ENCODE assay signal across 13 cellular contexts in genomic region chr17:6575596-6575988, GRCh38. TPM values are rescaled to one million over a fixed set of nuclear protein-coding genes. Genes with fewer than 3 reads are reported as not detected.
DNase-seq lines count a peak whose midpoint lies in the region; ATAC-seq and TF ChIP-seq lines count a peak whose summit lies in the region.
"Had no signal": no experiment of that assay in that cellular context is flagged by ENCODE, and none has a peak within 500 bp of the region (broad histone marks: within the 10 kb centered on the region; RNA-seq: fewer than 3 reads in every experiment).

No MANE protein-coding gene starts in this region.

- peaks cover 4% of the 10 kb centered on the region for H3K27me3 Mint-ChIP-seq in dendritic cell treated with granulocyte-macrophage colony-stimulating factor and Interleukin-4, amounts not matched to agents 40 ng/mL and 50 ng/mL, for 4 days

- no peak; the same call in 2 of the 3 replicates for ATAC-seq in SK-N-SH treated with all-trans-retinoic acid at 6 μM for 48 hours
- ATAC-seq in sciatic nerve = peak; percentile 10
- no peak for ATAC-seq in PC-3

- intact Hi-C loops in dendritic cell treated with granulocyte-macrophage colony-stimulating factor and Interleukin-4, amounts not matched to agents 40 ng/mL and 50 ng/mL, for 4 days (cut with micrococcal nuclease) = no loop called here
- intact Hi-C loops in sciatic nerve (cut with DNase I) (no loop called here), PC-3 (cut with micrococcal nuclease) (no loop called here)

- H3K36me3 Mint-ChIP-seq in dendritic cell treated with granulocyte-macrophage colony-stimulating factor and Interleukin-4, amounts not matched to agents 40 ng/mL and 50 ng/mL, for 4 days (ENCODE audit: low read depth) = peaks cover 36% of the 10 kb centered on the region

- H3K4me1 Mint-ChIP-seq in dendritic cell treated with granulocyte-macrophage colony-stimulating factor and Interleukin-4, amounts not matched to agents 40 ng/mL and 50 ng/mL, for 4 days (ENCODE audit: low read depth) = peaks cover 51% of the 10 kb centered on the region

- no TSS peak for BruUV-seq in PC-3 (replicated peaks; lab: Mats Ljungman, UMichigan)

- no peaks in the 10 kb centered on the region for H3K27me3 ChIP-seq in SK-N-SH (ENCODE audit: insufficient read depth)
- no peaks in the 10 kb centered on the region for H3K27me3 ChIP-seq in PC-3 (ENCODE audit: low read length)
- H3K27me3 ChIP-seq: testis had no signal

- POLR2A ChIA-PET in SK-N-SH (lab: Yijun Ruan, JAX) (no interaction called here), RWPE1 (lab: Yijun Ruan, JAX; ENCODE audit: low non-redundant PET) (no interaction called here), PC-3 (lab: Charles Lee; ENCODE audit: unreplicated experiment) (no interaction called here)

- H3K27ac ChIP-seq in SK-N-SH (ENCODE audit: low read depth in 2 of 2, low read length in 1 of 2) = no peak overlapping the region
- peak overlapping the region; percentile 51 for H3K27ac ChIP-seq in RWPE1
- H3K27ac ChIP-seq in PC-3 (ENCODE audit: low read length) = no peak overlapping the region
- H3K27ac ChIP-seq: prostate gland, testis had no signal

- H3F3A ChIP-seq in SK-N-SH (replicated peaks; ENCODE audit: insufficient read depth) (no peaks in the 10 kb centered on the region), PC-3 (ENCODE audit: low read length, unreplicated experiment) (no peaks in the 10 kb centered on the region)

- whole genome bisulfite sequencing in SK-N-SH (ENCODE audit: low lambda C conversion rate) = 77% methylated on average over 5 of the region's 5 CpGs

- H3K79me2 ChIP-seq in SK-N-SH (ENCODE audit: insufficient read depth) (no peaks in the 10 kb centered on the region), PC-3 (ENCODE audit: low read length) (no peaks in the 10 kb centered on the region)

- H3K9me3 ChIP-seq in SK-N-SH = no peaks in the 10 kb centered on the region
- no peaks in the 10 kb centered on the region for H3K9me3 ChIP-seq in PC-3 (ENCODE audit: low read length)
- H3K9me3 ChIP-seq: prostate gland, testis had no signal

- H3K4me3 Mint-ChIP-seq in dendritic cell treated with granulocyte-macrophage colony-stimulating factor and Interleukin-4, amounts not matched to agents 40 ng/mL and 50 ng/mL, for 4 days = peak overlapping the region; percentile 49

- H3K4me2 ChIP-seq in SK-N-SH = peak overlapping the region; percentile 37; the same call in 1 of the 2 replicates
- no peak overlapping the region for H3K4me2 ChIP-seq in PC-3 (ENCODE audit: low read length)

- peaks cover 14 to 33% of the 10 kb centered on the region in 2 experiments for H3K36me3 ChIP-seq in SK-N-SH (replicated peaks in 1 of 2; ENCODE audit: control insufficient read depth in 1 of 2, insufficient read depth in 2 of 2, low read length in 1 of 2)
- no peaks in the 10 kb centered on the region for H3K36me3 ChIP-seq in PC-3 (ENCODE audit: low read depth, low read length)
- H3K36me3 ChIP-seq: prostate gland had no signal

- DNase-seq in SK-N-SH = no peak
- no peak for DNase-seq in RWPE1 (ENCODE audit: low spot score)
- DNase-seq in sciatic nerve (ENCODE audit: low spot score) = no peak
- DNase-seq in hypothalamus (lab: John Stamatoyannopoulos, UW) = no peak
- no peak for DNase-seq in PC-3
- no peak for DNase-seq in retina
- DNase-seq: glutamatergic neuron, NCI-H1436, NCI-H69 had no signal

- CTCF ChIA-PET in SK-N-SH (lab: Yijun Ruan, JAX) (interaction anchor here (1.4 to 1.5 kb wide), 2 partner anchors 13 to 18 kb away, joined by 3 to 4 read pairs; no protein-coding TSS in a partner anchor), RWPE1 (lab: Yijun Ruan, JAX) (no interaction called here), PC-3 (lab: Charles Lee) (no interaction called here)

- H2AFZ ChIP-seq in SK-N-SH (ENCODE audit: low read depth) (no peak overlapping the region), PC-3 (ENCODE audit: low read length) (no peak overlapping the region)

- TF ChIP-seq CTCF in SK-N-SH (IDR thresholded peaks at IDR 0.05) (no peak), RWPE1 (conservative IDR thresholded peaks at IDR 0.05; ENCODE audit: low read depth) (no peak), PC-3 (conservative IDR thresholded peaks at IDR 0.05; ENCODE audit: low read depth, low read length) (no peak)

- H4K20me1 ChIP-seq in SK-N-SH (ENCODE audit: insufficient read depth) (no peaks in the 10 kb centered on the region), PC-3 (ENCODE audit: low read length) (no peaks in the 10 kb centered on the region)

- H3K4me3 ChIP-seq in SK-N-SH (ENCODE audit: low read depth in 2 of 2, low read length in 1 of 2) (no peak overlapping the region), PC-3 (ENCODE audit: low read length) (no peak overlapping the region)
- H3K4me3 ChIP-seq: prostate gland, testis had no signal

- no peak for TF ChIP-seq EP300 in SK-N-SH (IDR thresholded peaks at IDR 0.05; ENCODE audit: borderline replicate concordance in 1 of 2, low read depth in 1 of 2, low read length in 1 of 2)

- H3K27ac Mint-ChIP-seq in dendritic cell treated with granulocyte-macrophage colony-stimulating factor and Interleukin-4, amounts not matched to agents 40 ng/mL and 50 ng/mL, for 4 days = peak overlapping the region; percentile 75

- H3K9me3 Mint-ChIP-seq in dendritic cell treated with granulocyte-macrophage colony-stimulating factor and Interleukin-4, amounts not matched to agents 40 ng/mL and 50 ng/mL, for 4 days = peaks cover 11% of the 10 kb centered on the region

- no peak for TF ChIP-seq RAD21 in SK-N-SH (IDR thresholded peaks at IDR 0.05; ENCODE audit: low read length)

- peaks cover 0 to 13% of the 10 kb centered on the region in 2 experiments; a peak in 1 of 4 replicates for H3K4me1 ChIP-seq in SK-N-SH (ENCODE audit: control insufficient read depth in 1 of 2, insufficient read depth in 2 of 2, low read depth in 1 of 2, low read length in 1 of 2)
- H3K4me1 ChIP-seq in PC-3 (ENCODE audit: insufficient read depth, low read length) = no peaks in the 10 kb centered on the region
- H3K4me1 ChIP-seq: prostate gland had no signal

- H3K9ac ChIP-seq in SK-N-SH (no peak overlapping the region), PC-3 (ENCODE audit: low read length) (no peak overlapping the region)

- H3K9me2 ChIP-seq in SK-N-SH (no peaks in the 10 kb centered on the region), PC-3 (replicated peaks; ENCODE audit: low read length) (no peaks in the 10 kb centered on the region)

TF ChIP-seq in SK-N-SH, 30 proteins besides CTCF, POLR2A, EP300 and RAD21:
- TF ChIP-seq JUND (IDR thresholded peaks at IDR 0.05) (no peak), TCF12 (IDR thresholded peaks at IDR 0.05) (no peak), RCOR1 (IDR thresholded peaks at IDR 0.05; ENCODE audit: low read length) (no peak), GABPA (IDR thresholded peaks at IDR 0.05; ENCODE audit: low read depth) (no peak)
- TF ChIP-seq, protein P1, sequence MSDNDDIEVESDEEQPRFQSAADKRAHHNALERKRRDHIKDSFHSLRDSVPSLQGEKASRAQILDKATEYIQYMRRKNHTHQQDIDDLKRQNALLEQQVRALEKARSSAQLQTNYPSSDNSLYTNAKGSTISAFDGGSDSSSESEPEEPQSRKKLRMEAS (IDR thresholded peaks at IDR 0.05; ENCODE audit: low read depth) = no peak

TF ChIP-seq in SK-N-SH treated with all-trans-retinoic acid at 6 μM for 48 hours, 23 proteins besides CTCF, POLR2A, EP300 and RAD21 (continues in another document):
- TF ChIP-seq OSR1 (CRISPR knock-in tag; IDR thresholded peaks at IDR 0.05) (no peak), SNAI2 (CRISPR knock-in tag; IDR thresholded peaks at IDR 0.05) (no peak), ISL1 (CRISPR knock-in tag; IDR thresholded peaks at IDR 0.05) (no peak), CSRNP3 (CRISPR knock-in tag; IDR thresholded peaks at IDR 0.05) (no peak), PPARA (CRISPR knock-in tag; IDR thresholded peaks at IDR 0.05; ENCODE audit: borderline replicate concordance) (no peak), ZNF70 (CRISPR knock-in tag; IDR thresholded peaks at IDR 0.05) (no peak), TOX (CRISPR knock-in tag; IDR thresholded peaks at IDR 0.05; ENCODE audit: borderline replicate concordance) (no peak), ZFP30 (CRISPR knock-in tag; IDR thresholded peaks at IDR 0.05) (no peak), ZNF8 (CRISPR knock-in tag; IDR thresholded peaks at IDR 0.05) (no peak), ZC3H10 (CRISPR knock-in tag; IDR thresholded peaks at IDR 0.05) (no peak)
- TF ChIP-seq, protein P2, sequence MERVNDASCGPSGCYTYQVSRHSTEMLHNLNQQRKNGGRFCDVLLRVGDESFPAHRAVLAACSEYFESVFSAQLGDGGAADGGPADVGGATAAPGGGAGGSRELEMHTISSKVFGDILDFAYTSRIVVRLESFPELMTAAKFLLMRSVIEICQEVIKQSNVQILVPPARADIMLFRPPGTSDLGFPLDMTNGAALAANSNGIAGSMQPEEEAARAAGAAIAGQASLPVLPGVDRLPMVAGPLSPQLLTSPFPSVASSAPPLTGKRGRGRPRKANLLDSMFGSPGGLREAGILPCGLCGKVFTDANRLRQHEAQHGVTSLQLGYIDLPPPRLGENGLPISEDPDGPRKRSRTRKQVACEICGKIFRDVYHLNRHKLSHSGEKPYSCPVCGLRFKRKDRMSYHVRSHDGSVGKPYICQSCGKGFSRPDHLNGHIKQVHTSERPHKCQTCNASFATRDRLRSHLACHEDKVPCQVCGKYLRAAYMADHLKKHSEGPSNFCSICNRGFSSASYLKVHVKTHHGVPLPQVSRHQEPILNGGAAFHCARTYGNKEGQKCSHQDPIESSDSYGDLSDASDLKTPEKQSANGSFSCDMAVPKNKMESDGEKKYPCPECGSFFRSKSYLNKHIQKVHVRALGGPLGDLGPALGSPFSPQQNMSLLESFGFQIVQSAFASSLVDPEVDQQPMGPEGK (CRISPR knock-in tag; IDR thresholded peaks at IDR 0.05; ENCODE audit: borderline replicate concordance) = no peak

RNA-seq across cellular contexts. Expression of gene PITPNM3, which starts 19.2 kb away (rescaled TPM):
- 0.82 and 0.86 TPM in 2 replicates for polyA plus RNA-seq in SK-N-SH (2012; rRNA removed)
- 0.33 and 0.52 TPM in 2 replicates for polyA plus RNA-seq in SK-N-SH (2012; cell fraction: cytosol; rRNA removed)
- 3.1 and 3.5 TPM in 2 replicates for polyA plus RNA-seq in SK-N-SH (2012; cell fraction: nucleus; rRNA removed)
- total RNA-seq in sciatic nerve (4.3 TPM), PC-3 (2014; rRNA removed) (7.1 and 9.7 TPM in 2 replicates)
